11 cellular contexts compared by ENCODE assay signal in genomic region chr1:152486400-152487006, GRCh38. TPM values are rescaled to one million over a fixed set of nuclear protein-coding genes. Genes with fewer than 3 reads are reported as not detected.
A peak's percentile ranks its signal among the peaks of the same experiment; 100 is the strongest.
DNase-seq lines count a peak whose midpoint lies in the region; ATAC-seq, FAIRE-seq and TF ChIP-seq lines count a peak whose summit lies in the region.
"Had no signal": no experiment of that assay in that cellular context is flagged by ENCODE, and none has a peak within 500 bp of the region (broad histone marks: within the 10 kb centered on the region; RNA-seq: fewer than 3 reads in every experiment).

No MANE protein-coding gene starts in this region.

- ATAC-seq in HG03095 (IDR thresholded peaks at IDR 0.05; ENCODE audit: unreplicated experiment) = no peak

- H3K79me2 ChIP-seq in H1 (ENCODE audit: control insufficient read depth in 1 of 2, insufficient read depth in 2 of 2, low read length in 2 of 2) = no peaks in the 10 kb centered on the region

- H2AK5ac ChIP-seq in H1 (ENCODE audit: low read depth, low read length) = no peak overlapping the region

- no peak overlapping the region for H2BK12ac ChIP-seq in H1 (ENCODE audit: low read depth, low read length)

- 42% methylated on average over 3 of the region's 3 CpGs; no CpG with 5 or more reads in 1 of the 2 experiments for WGBS in H1 (ENCODE audit: extremely low coverage in 1 of 2, insufficient coverage in 1 of 2, insufficient read length in 1 of 2, insufficient replicate concordance in 2 of 2, low coverage in 1 of 2, low lambda C conversion rate in 2 of 2, missing lambda C conversion rate in 1 of 2), 2 experiments

- no peak overlapping the region for H2BK120ac ChIP-seq in H1 (replicated peaks; ENCODE audit: low read depth, low read length)

- H3K9me3 ChIP-seq in left ventricle myocardium inferior (replicated peaks) (peaks cover 11% of the 10 kb centered on the region), right atrium auricular region (peaks cover 0 to 9% of the 10 kb centered on the region in 2 donors), H1 (ENCODE audit: insufficient read depth in 2 of 2, low read depth in 1 of 2, low read length in 1 of 2) (peaks cover 43 to 59% of the 10 kb centered on the region in 2 experiments)

- no peak for FAIRE-seq in H1 (lab: Jason Lieb, UNC)

- no peak overlapping the region for H4K5ac ChIP-seq in H1 (ENCODE audit: insufficient read length, low read depth, low read length)

- peak; percentile 2 to 22; a peak in 1 of 4 replicates for TF ChIP-seq RAD21 in H1 (IDR thresholded peaks at IDR 0.05 in 1 of 2, conservative IDR thresholded peaks at IDR 0.05 in 1 of 2; ENCODE audit: low read depth in 2 of 2, low read length in 2 of 2)

- no peak overlapping the region for H3K9ac ChIP-seq in H1 (replicated peaks in 1 of 4; ENCODE audit: extremely low read depth in 1 of 4, low read depth in 3 of 4, low read length in 3 of 4)

- CTCF ChIA-PET in H1 (lab: Charles Lee; ENCODE audit: partially characterized antibody) = no interaction called here

- no peak for TF ChIP-seq EP300 in H1 (IDR thresholded peaks at IDR 0.05; ENCODE audit: borderline replicate concordance in 1 of 2, low read depth in 2 of 2, low read length in 2 of 2)

- DNase-seq in left ventricle myocardium inferior (no peak), right atrium auricular region (ENCODE audit: low spot score) (no peak), LNCaP clone FGC (ENCODE audit: low read depth) (no peak), H1 (ENCODE audit: low read depth in 1 of 2, low spot score in 2 of 2) (peak in 1 of 2 experiments; percentile 45), NCI-H2081 (lab: John Stamatoyannopoulos, UW) (no peak), NCI-H69 (lab: John Stamatoyannopoulos, UW) (no peak), activated T-cell treated with anti-CD3 and anti-CD28 coated beads for 4 hours (no peak)
- DNase-seq: activated CD4-positive, alpha-beta T cell treated with anti-CD3 and anti-CD28 coated beads, Interleukin-2, amount 50 U/mL, for 4 hours; KG1 had no signal

- TF ChIP-seq CTCF in left ventricle myocardium inferior (IDR thresholded peaks at IDR 0.05; ENCODE audit: borderline replicate concordance) (peak; percentile 24), right atrium auricular region (IDR thresholded peaks at IDR 0.05) (peak in 1 of 2 donors; percentile 37), LNCaP clone FGC (IDR thresholded peaks at IDR 0.05; ENCODE audit: control insufficient read depth, extremely low read depth, insufficient read depth) (peak; percentile 46), H1 (IDR thresholded peaks at IDR 0.05; ENCODE audit: control extremely low read depth in 1 of 3, insufficient read depth in 1 of 3, low read depth in 1 of 3, low read length in 3 of 3) (no peak)

- no peak overlapping the region for H2AFZ ChIP-seq in H1 (ENCODE audit: low read length)

- H3K4ac ChIP-seq in H1 (replicated peaks; ENCODE audit: insufficient read length, low read depth, low read length) = no peak overlapping the region

- no peaks in the 10 kb centered on the region for H3K4me1 ChIP-seq in left ventricle myocardium inferior
- H3K4me1 ChIP-seq in right atrium auricular region = no peaks in the 10 kb centered on the region
- no peaks in the 10 kb centered on the region for H3K4me1 ChIP-seq in H1 (replicated peaks in 1 of 4; ENCODE audit: control insufficient read depth in 3 of 4, insufficient read depth in 4 of 4, low read length in 3 of 4)

- no peaks in the 10 kb centered on the region for H3K23me2 ChIP-seq in H1 (ENCODE audit: low read depth, low read length)

- no peak for TF ChIP-seq POLR2A in H1 (IDR thresholded peaks at IDR 0.05; ENCODE audit: control extremely low read depth in 1 of 2, low read depth in 2 of 2, low read length in 2 of 2)

- H3K27ac ChIP-seq in left ventricle myocardium inferior (replicated peaks) (no peak overlapping the region), right atrium auricular region (no peak overlapping the region), H1 (ENCODE audit: low read depth, low read length) (no peak overlapping the region)

- H4K91ac ChIP-seq in H1 (replicated peaks; ENCODE audit: insufficient read length, low read length) = no peak overlapping the region

- H3K27me3 ChIP-seq in left ventricle myocardium inferior (ENCODE audit: low read depth) (peaks cover 17% of the 10 kb centered on the region), right atrium auricular region (no peaks in the 10 kb centered on the region), H1 (replicated peaks in 1 of 4; ENCODE audit: control insufficient read depth in 3 of 4, extremely low read depth in 1 of 4, insufficient read depth in 3 of 4, low read length in 3 of 4) (no peaks in the 10 kb centered on the region)

- no peaks in the 10 kb centered on the region for H3K79me1 ChIP-seq in H1 (ENCODE audit: low read depth, low read length)

- H3K14ac ChIP-seq in H1 (ENCODE audit: insufficient read length) = no peak overlapping the region

- H4K8ac ChIP-seq in H1 (ENCODE audit: extremely low read depth, insufficient read depth, low read length) = no peak overlapping the region

- H3K4me3 ChIP-seq in left ventricle myocardium inferior = no peak overlapping the region
- H3K4me3 ChIP-seq in right atrium auricular region = no peak overlapping the region
- H3K4me3 ChIP-seq in LNCaP clone FGC (ENCODE audit: low read depth, low read length) = no peak overlapping the region
- H3K4me3 ChIP-seq in H1 (ENCODE audit: extremely low read depth in 1 of 4, insufficient read depth in 2 of 4, low read depth in 3 of 4, low read length in 4 of 4) = no peak overlapping the region

- H2BK5ac ChIP-seq in H1 (ENCODE audit: low read depth, low read length) = no peak overlapping the region

- no peaks in the 10 kb centered on the region for H4K20me1 ChIP-seq in H1 (replicated peaks in 1 of 2; ENCODE audit: control insufficient read depth in 1 of 2, insufficient read depth in 2 of 2, low read length in 2 of 2)

- no peak overlapping the region for H2BK15ac ChIP-seq in H1 (ENCODE audit: low read length)

- no peak overlapping the region for H3K23ac ChIP-seq in H1 (ENCODE audit: insufficient read length)

- POLR2A ChIA-PET in H1 (lab: Charles Lee; ENCODE audit: partially characterized antibody) = no interaction called here

- H2BK20ac ChIP-seq in H1 (ENCODE audit: low read length) = no peak overlapping the region

- H3K56ac ChIP-seq in H1 (replicated peaks; ENCODE audit: insufficient read length, low read depth, low read length) = no peak overlapping the region

- H3K36me3 ChIP-seq in left ventricle myocardium inferior (no peaks in the 10 kb centered on the region), right atrium auricular region (no peaks in the 10 kb centered on the region), H1 (ENCODE audit: control insufficient read depth in 2 of 4, insufficient read depth in 4 of 4, low read length in 3 of 4) (no peaks in the 10 kb centered on the region)

- H3K4me2 ChIP-seq in H1 (ENCODE audit: insufficient read depth in 1 of 2, low read depth in 2 of 2, low read length in 2 of 2) = no peak overlapping the region

- intact Hi-C loops in left ventricle myocardium inferior (cut with micrococcal nuclease) = loop anchor here (2.0 kb wide), 1 partner anchor 20 kb away; no protein-coding TSS in a partner anchor

- no peak overlapping the region for H3K18ac ChIP-seq in H1 (ENCODE audit: extremely low read depth, low read length)

TF ChIP-seq in H1, 55 proteins besides CTCF, POLR2A, EP300 and RAD21 (continues in another document):
- TF ChIP-seq HDAC6 (IDR thresholded peaks at IDR 0.05; ENCODE audit: low read depth, low read length) (no peak), CBX5 (IDR thresholded peaks at IDR 0.05; ENCODE audit: low read depth, low read length) (no peak), BCL11A (IDR thresholded peaks at IDR 0.05; ENCODE audit: low read depth in 2 of 2, low read length in 2 of 2) (no peak), TCF12 (IDR thresholded peaks at IDR 0.05; ENCODE audit: low read depth, low read length) (no peak), BACH1 (IDR thresholded peaks at IDR 0.05; ENCODE audit: low read length) (no peak), CTBP2 (IDR thresholded peaks at IDR 0.05; ENCODE audit: borderline replicate concordance, insufficient read depth, insufficient read length, low read length) (no peak), CREB1 (IDR thresholded peaks at IDR 0.05) (no peak), KDM1A (IDR thresholded peaks at IDR 0.05; ENCODE audit: borderline replicate concordance, low read length) (no peak), SIX5 (IDR thresholded peaks at IDR 0.05; ENCODE audit: low read depth, low read length) (no peak)

RNA-seq across cellular contexts. Expression of gene LCE5A, which starts 24.1 kb away (rescaled TPM):
- total RNA-seq in left ventricle myocardium inferior = not detected
- not detected for total RNA-seq in right atrium auricular region
- total RNA-seq in H1 (2021; fragmentation: NEBNext Ultra II Directional; extraction: Animal tissue kit (Norgen Biotek cat#: 25700)) = not detected in 2 replicates
- polyA plus RNA-seq in H1 (2011; rRNA removed) = not detected in 2 replicates
- polyA plus RNA-seq in H1 (2011; cell fraction: cytosol; rRNA removed) = not detected
- polyA plus RNA-seq in H1 (2011; cell fraction: nucleus; rRNA removed) = not detected
- polyA plus RNA-seq in H1 (2012, experiment 1 of 2) = not detected in 4 replicates
- not detected for polyA plus RNA-seq in H1 (2012, experiment 2 of 2)
- not detected for polyA plus RNA-seq in H1 (2013, experiment 1 of 2)
- not detected for polyA plus RNA-seq in H1 (2013, experiment 2 of 2)
- not detected in 2 replicates for polyA minus RNA-seq in H1 (2011; rRNA and poly(A)+ RNA removed)
- polyA minus RNA-seq in H1 (2011; cell fraction: cytosol; rRNA and poly(A)+ RNA removed) = not detected
- not detected for polyA minus RNA-seq in H1 (2011; cell fraction: nucleus; rRNA and poly(A)+ RNA removed)
- total RNA-seq: glomerular endothelial cell had no signal

RNA-seq across cellular contexts. Expression of gene CRCT1, which starts 27.8 kb away (rescaled TPM):
- total RNA-seq in left ventricle myocardium inferior (not detected), right atrium auricular region (not detected)
- not detected in 2 replicates for total RNA-seq in H1 (2021; fragmentation: NEBNext Ultra II Directional; extraction: Animal tissue kit (Norgen Biotek cat#: 25700))
- not detected in 2 replicates for polyA plus RNA-seq in H1 (2011; rRNA removed)
- polyA plus RNA-seq in H1 (2011; cell fraction: cytosol; rRNA removed) = not detected
- not detected for polyA plus RNA-seq in H1 (2011; cell fraction: nucleus; rRNA removed)
- polyA plus RNA-seq in H1 (2012, experiment 1 of 2) = not detected in 4 replicates
- not detected for polyA plus RNA-seq in H1 (2012, experiment 2 of 2)
- not detected for polyA plus RNA-seq in H1 (2013, experiment 1 of 2)
- not detected for polyA plus RNA-seq in H1 (2013, experiment 2 of 2)
- polyA minus RNA-seq in H1 (2011; rRNA and poly(A)+ RNA removed) = not detected in 2 replicates
- polyA minus RNA-seq in H1 (2011; cell fraction: cytosol; rRNA and poly(A)+ RNA removed) = not detected
- not detected for polyA minus RNA-seq in H1 (2011; cell fraction: nucleus; rRNA and poly(A)+ RNA removed)
- total RNA-seq: glomerular endothelial cell had no signal

Comparison
In these comparisons a context has a peak if more than half of its experiments do, and no peak if none do; other contexts are left out.
1. CTCF ChIP-seq: peak in left ventricle myocardium inferior (single experiment) and LNCaP clone FGC (single experiment); none in H1 (0 of 3).